In the genomic region with DNA sequence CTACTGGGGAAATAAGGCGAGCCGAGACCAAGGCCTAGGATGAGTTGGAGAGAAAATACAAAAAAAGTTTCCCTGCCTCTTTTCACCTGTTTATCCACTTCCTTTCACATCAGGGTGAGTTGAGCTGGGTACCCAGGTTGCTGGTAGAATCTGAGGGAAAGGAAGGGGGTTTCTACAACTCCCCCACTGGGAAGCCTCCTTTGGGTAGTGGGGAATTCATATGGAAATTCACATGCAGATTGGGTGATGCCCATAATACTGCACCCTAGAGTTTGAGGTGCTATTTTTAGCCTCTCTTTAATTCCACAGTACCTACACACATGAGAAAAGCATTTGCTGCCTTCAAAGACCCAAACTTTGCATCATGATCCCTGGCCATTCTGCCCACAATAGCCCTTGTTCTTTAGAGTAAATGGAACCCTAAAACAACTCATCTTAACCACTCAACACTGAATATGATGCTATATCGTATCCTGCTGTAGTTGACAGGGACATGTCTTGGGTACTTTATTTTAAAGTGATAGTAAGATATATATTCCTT, we compare ENCODE assay signal across 23 cellular contexts.
"Had no signal": no experiment of that assay in that cellular context is flagged by ENCODE, and none has a peak within 500 bp of the region (broad histone marks: within the 10 kb centered on the region; RNA-seq: fewer than 3 reads in every experiment).

No MANE protein-coding gene starts in this region.

- H3K27ac ChIP-seq: brain microvascular endothelial cell, cardiac muscle cell had no signal

- H3K9me3 Mint-ChIP-seq: activated CD4-positive, alpha-beta memory T cell treated with anti-CD3 and anti-CD28 coated beads for 36 hours; activated CD4-positive, alpha-beta T cell treated with anti-CD3 and anti-CD28 coated beads, Interleukin-2, amount 10 ng/mL, durations not matched to agents 7 days and 5 days; activated naive CD4-positive, alpha-beta T cell treated with anti-CD3 and anti-CD28 coated beads for 36 hours; activated T-helper 17 cell treated with anti-CD3 and anti-CD28 coated beads, Interleukin-2, amount 50 U/mL, for 72 hours; T-helper 1 cell treated with Interleukin-12 subunit alpha and Interleukin-12 subunit beta and Interleukin-4 antibody, amounts not matched to agents 30 μg/mL and 1 μg/mL, for 36 hours had no signal

- H3K36me3 Mint-ChIP-seq: activated CD4-positive, alpha-beta memory T cell treated with anti-CD3 and anti-CD28 coated beads for 36 hours; activated naive CD8-positive, alpha-beta T cell had no signal

- H3K27me3 Mint-ChIP-seq: activated CD4-positive, alpha-beta memory T cell treated with anti-CD3 and anti-CD28 coated beads for 36 hours; activated CD4-positive, alpha-beta T cell treated with anti-CD3 and anti-CD28 coated beads, Interleukin-2, amount 10 ng/mL, durations not matched to agents 7 days and 5 days; activated naive CD8-positive, alpha-beta T cell; activated T-helper 17 cell treated with anti-CD3 and anti-CD28 coated beads, Interleukin-2, amount 50 U/mL, for 72 hours had no signal

- H3K4me3 Mint-ChIP-seq: activated CD4-positive, alpha-beta memory T cell treated with anti-CD3 and anti-CD28 coated beads for 36 hours; activated CD4-positive, alpha-beta T cell treated with anti-CD3 and anti-CD28 coated beads, Interleukin-2, amount 10 ng/mL, durations not matched to agents 7 days and 5 days; activated naive CD4-positive, alpha-beta T cell treated with anti-CD3 and anti-CD28 coated beads for 36 hours; activated naive CD8-positive, alpha-beta T cell; activated T-helper 17 cell treated with anti-CD3 and anti-CD28 coated beads, Interleukin-2, amount 50 U/mL, for 72 hours; T-helper 1 cell treated with Interleukin-12 subunit alpha and Interleukin-12 subunit beta and Interleukin-4 antibody, amounts not matched to agents 30 μg/mL and 1 μg/mL, for 36 hours had no signal

- DNase-seq: activated CD4-positive, alpha-beta memory T cell treated with anti-CD3 and anti-CD28 coated beads for 36 hours; activated CD4-positive, alpha-beta T cell treated with anti-CD3 and anti-CD28 coated beads, Interleukin-2, amount 10 ng/mL, durations not matched to agents 7 days and 5 days; activated CD4-positive, CD25-positive, alpha-beta regulatory T cell; activated CD8-positive, alpha-beta memory T cell treated with anti-CD3 and anti-CD28 coated beads for 24 hours; activated gamma-delta T cell; activated naive CD4-positive, alpha-beta T cell treated with anti-CD3 and anti-CD28 coated beads for 36 hours; activated T-cell treated with anti-CD3 and anti-CD28 coated beads, Interleukin-2, amount 50 U/mL, for 48 hours; brain microvascular endothelial cell; Karpas-422; MM.1S; NCI-H1105 treated with DMSO at 0.1 percent for 48 hours; NCI-H1436 treated with DMSO at 0.1 percent for 48 hours; NCI-H187; NCI-H2081; NCI-H510A treated with DMSO at 0.1 percent for 48 hours; NCI-H69; NK-92 treated with Interleukin-12 subunit alpha and Interleukin-12 subunit beta, amount 100 ng/mL, for 24 hours; PC-3; SHP77 treated with DMSO at 0.1 percent for 48 hours had no signal

- H3K27ac Mint-ChIP-seq: activated CD4-positive, alpha-beta memory T cell treated with anti-CD3 and anti-CD28 coated beads for 36 hours; activated CD4-positive, alpha-beta T cell treated with anti-CD3 and anti-CD28 coated beads, Interleukin-2, amount 10 ng/mL, durations not matched to agents 7 days and 5 days; activated naive CD4-positive, alpha-beta T cell treated with anti-CD3 and anti-CD28 coated beads for 36 hours; activated naive CD8-positive, alpha-beta T cell; activated T-helper 17 cell treated with anti-CD3 and anti-CD28 coated beads, Interleukin-2, amount 50 U/mL, for 72 hours; T-helper 1 cell treated with Interleukin-12 subunit alpha and Interleukin-12 subunit beta and Interleukin-4 antibody, amounts not matched to agents 30 μg/mL and 1 μg/mL, for 36 hours had no signal

- H3K27me3 ChIP-seq: brain microvascular endothelial cell, cardiac muscle cell had no signal

- ATAC-seq: activated T-helper 17 cell treated with anti-CD3 and anti-CD28 coated beads, Interleukin-2, amount 50 U/mL, for 72 hours; PC-3 had no signal
